Comparison of ENCODE assay signal across 1 cellular context in the genomic region with DNA sequence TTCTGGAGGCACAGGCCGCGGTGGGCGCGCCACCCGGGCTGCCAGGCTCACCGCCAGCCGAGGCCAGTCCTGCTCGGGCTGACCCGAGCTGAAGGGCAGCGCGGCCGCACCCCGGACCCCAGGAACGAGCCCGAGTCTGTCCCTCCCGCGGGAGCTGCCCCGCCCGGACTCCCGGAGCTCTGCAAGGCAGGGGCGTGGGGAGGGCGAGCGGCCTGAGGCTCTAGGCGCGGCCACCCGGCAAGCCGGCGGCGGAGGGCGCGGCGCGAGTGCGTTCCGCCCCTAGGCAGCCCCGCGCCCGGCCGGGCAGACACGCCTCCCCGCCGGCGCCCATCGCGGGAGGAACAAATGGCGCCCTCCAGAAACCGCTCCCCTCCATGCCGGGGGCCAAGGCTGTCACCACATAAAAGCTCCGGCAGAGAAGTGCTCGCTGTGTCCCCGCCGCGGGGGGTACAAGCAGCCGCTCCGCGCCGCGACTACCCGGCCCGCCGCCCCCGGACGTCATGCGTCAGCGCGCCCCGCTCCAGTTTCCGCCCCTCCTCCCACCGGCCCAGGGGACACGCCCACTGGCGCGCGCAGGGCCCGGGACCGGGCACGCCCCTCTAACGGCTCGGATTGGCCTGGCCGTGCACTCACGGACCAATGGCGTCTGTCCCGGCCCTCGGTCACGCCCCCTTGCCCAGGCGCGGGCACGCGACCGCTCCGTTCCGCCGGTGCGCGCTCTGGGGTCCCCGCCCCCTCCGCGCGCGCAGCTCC.
A peak's percentile ranks its signal among the peaks of the same experiment; 100 is the strongest.
TF ChIP-seq lines count a peak whose summit lies in the region.

No MANE protein-coding gene starts in this region.

TF ChIP-seq in HepG2, 621 proteins besides CTCF, POLR2A, EP300 and RAD21 (continued from another document and continues in another):
- TF ChIP-seq, protein P1, sequence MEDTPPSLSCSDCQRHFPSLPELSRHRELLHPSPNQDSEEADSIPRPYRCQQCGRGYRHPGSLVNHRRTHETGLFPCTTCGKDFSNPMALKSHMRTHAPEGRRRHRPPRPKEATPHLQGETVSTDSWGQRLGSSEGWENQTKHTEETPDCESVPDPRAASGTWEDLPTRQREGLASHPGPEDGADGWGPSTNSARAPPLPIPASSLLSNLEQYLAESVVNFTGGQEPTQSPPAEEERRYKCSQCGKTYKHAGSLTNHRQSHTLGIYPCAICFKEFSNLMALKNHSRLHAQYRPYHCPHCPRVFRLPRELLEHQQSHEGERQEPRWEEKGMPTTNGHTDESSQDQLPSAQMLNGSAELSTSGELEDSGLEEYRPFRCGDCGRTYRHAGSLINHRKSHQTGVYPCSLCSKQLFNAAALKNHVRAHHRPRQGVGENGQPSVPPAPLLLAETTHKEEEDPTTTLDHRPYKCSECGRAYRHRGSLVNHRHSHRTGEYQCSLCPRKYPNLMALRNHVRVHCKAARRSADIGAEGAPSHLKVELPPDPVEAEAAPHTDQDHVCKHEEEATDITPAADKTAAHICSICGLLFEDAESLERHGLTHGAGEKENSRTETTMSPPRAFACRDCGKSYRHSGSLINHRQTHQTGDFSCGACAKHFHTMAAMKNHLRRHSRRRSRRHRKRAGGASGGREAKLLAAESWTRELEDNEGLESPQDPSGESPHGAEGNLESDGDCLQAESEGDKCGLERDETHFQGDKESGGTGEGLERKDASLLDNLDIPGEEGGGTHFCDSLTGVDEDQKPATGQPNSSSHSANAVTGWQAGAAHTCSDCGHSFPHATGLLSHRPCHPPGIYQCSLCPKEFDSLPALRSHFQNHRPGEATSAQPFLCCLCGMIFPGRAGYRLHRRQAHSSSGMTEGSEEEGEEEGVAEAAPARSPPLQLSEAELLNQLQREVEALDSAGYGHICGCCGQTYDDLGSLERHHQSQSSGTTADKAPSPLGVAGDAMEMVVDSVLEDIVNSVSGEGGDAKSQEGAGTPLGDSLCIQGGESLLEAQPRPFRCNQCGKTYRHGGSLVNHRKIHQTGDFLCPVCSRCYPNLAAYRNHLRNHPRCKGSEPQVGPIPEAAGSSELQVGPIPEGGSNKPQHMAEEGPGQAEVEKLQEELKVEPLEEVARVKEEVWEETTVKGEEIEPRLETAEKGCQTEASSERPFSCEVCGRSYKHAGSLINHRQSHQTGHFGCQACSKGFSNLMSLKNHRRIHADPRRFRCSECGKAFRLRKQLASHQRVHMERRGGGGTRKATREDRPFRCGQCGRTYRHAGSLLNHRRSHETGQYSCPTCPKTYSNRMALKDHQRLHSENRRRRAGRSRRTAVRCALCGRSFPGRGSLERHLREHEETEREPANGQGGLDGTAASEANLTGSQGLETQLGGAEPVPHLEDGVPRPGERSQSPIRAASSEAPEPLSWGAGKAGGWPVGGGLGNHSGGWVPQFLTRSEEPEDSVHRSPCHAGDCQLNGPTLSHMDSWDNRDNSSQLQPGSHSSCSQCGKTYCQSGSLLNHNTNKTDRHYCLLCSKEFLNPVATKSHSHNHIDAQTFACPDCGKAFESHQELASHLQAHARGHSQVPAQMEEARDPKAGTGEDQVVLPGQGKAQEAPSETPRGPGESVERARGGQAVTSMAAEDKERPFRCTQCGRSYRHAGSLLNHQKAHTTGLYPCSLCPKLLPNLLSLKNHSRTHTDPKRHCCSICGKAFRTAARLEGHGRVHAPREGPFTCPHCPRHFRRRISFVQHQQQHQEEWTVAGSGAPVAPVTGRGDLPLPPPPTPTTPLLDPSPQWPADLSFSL (CRISPR knock-in tag; IDR thresholded peaks at IDR 0.05) = 0 out of 2 replicates have a peak, but pooled peaks have one; percentile 57
- TF ChIP-seq, protein P2, sequence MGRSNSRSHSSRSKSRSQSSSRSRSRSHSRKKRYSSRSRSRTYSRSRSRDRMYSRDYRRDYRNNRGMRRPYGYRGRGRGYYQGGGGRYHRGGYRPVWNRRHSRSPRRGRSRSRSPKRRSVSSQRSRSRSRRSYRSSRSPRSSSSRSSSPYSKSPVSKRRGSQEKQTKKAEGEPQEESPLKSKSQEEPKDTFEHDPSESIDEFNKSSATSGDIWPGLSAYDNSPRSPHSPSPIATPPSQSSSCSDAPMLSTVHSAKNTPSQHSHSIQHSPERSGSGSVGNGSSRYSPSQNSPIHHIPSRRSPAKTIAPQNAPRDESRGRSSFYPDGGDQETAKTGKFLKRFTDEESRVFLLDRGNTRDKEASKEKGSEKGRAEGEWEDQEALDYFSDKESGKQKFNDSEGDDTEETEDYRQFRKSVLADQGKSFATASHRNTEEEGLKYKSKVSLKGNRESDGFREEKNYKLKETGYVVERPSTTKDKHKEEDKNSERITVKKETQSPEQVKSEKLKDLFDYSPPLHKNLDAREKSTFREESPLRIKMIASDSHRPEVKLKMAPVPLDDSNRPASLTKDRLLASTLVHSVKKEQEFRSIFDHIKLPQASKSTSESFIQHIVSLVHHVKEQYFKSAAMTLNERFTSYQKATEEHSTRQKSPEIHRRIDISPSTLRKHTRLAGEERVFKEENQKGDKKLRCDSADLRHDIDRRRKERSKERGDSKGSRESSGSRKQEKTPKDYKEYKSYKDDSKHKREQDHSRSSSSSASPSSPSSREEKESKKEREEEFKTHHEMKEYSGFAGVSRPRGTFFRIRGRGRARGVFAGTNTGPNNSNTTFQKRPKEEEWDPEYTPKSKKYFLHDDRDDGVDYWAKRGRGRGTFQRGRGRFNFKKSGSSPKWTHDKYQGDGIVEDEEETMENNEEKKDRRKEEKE (IDR thresholded peaks at IDR 0.05) = no peak
- TF ChIP-seq ATAD3A (CRISPR knock-in tag; IDR thresholded peaks at IDR 0.05) (no peak), ZNF235 (CRISPR knock-in tag; IDR thresholded peaks at IDR 0.05; ENCODE audit: borderline replicate concordance) (no peak), TFDP2 (CRISPR knock-in tag; IDR thresholded peaks at IDR 0.05) (peak; percentile 64), PHB2 (IDR thresholded peaks at IDR 0.05; ENCODE audit: partially characterized antibody) (no peak), ZNF331 (CRISPR knock-in tag; IDR thresholded peaks at IDR 0.05) (0 out of 2 replicates have a peak, but pooled peaks have one; percentile 12), ZNF577 (CRISPR knock-in tag; IDR thresholded peaks at IDR 0.05; ENCODE audit: borderline replicate concordance, low read depth) (no peak), TGIF2 (CRISPR knock-in tag; IDR thresholded peaks at IDR 0.05) (no peak), RBFOX2 (IDR thresholded peaks at IDR 0.05; ENCODE audit: low read depth, low read length) (peak; percentile 81), ZNF605 (CRISPR knock-in tag; IDR thresholded peaks at IDR 0.05) (no peak), NPAS2 (CRISPR knock-in tag; IDR thresholded peaks at IDR 0.05; ENCODE audit: borderline replicate concordance) (no peak), ASH2L (IDR thresholded peaks at IDR 0.05; ENCODE audit: insufficient read length, low read depth, low read length) (peak; percentile 73), GABPB1 (CRISPR knock-in tag; IDR thresholded peaks at IDR 0.05) (peak; percentile 89), SP2 (CRISPR knock-in tag; IDR thresholded peaks at IDR 0.05) (peak; percentile 84), MYPOP (CRISPR knock-in tag; IDR thresholded peaks at IDR 0.05) (0 out of 2 replicates have a peak, but pooled peaks have one; percentile 8), KLF9 (CRISPR knock-in tag; IDR thresholded peaks at IDR 0.05; ENCODE audit: low read depth) (peak; percentile 48; the same call in 1 of the 2 replicates), TOPORS (CRISPR knock-in tag; IDR thresholded peaks at IDR 0.05) (no peak), PLSCR1 (CRISPR knock-in tag; IDR thresholded peaks at IDR 0.05; ENCODE audit: borderline replicate concordance) (0 out of 2 replicates have a peak, but pooled peaks have one; percentile 53), ZNF232 (CRISPR knock-in tag; IDR thresholded peaks at IDR 0.05; ENCODE audit: borderline replicate concordance) (no peak), ZSCAN21 (CRISPR knock-in tag; IDR thresholded peaks at IDR 0.05; ENCODE audit: borderline replicate concordance) (peak; percentile 78; the same call in 1 of the 2 replicates), ZNF614 (CRISPR knock-in tag; IDR thresholded peaks at IDR 0.05; ENCODE audit: borderline replicate concordance) (no peak), JUNB (CRISPR knock-in tag; IDR thresholded peaks at IDR 0.05; ENCODE audit: borderline replicate concordance) (no peak), BORCS8-MEF2B (CRISPR knock-in tag; IDR thresholded peaks at IDR 0.05) (no peak), TARDBP (CRISPR knock-in tag; IDR thresholded peaks at IDR 0.05) (no peak), ZNF704 (CRISPR knock-in tag; IDR thresholded peaks at IDR 0.05; ENCODE audit: borderline replicate concordance) (0 out of 2 replicates have a peak, but pooled peaks have one; percentile 4), TAF15 (IDR thresholded peaks at IDR 0.05; ENCODE audit: low read depth, low read length, poor library complexity, severe bottlenecking) (no peak), ZNF234 (CRISPR knock-in tag; conservative IDR thresholded peaks at IDR 0.05) (no peak), ARHGAP35 (CRISPR knock-in tag; IDR thresholded peaks at IDR 0.05; ENCODE audit: borderline replicate concordance) (no peak), AGO1 (IDR thresholded peaks at IDR 0.05; ENCODE audit: low read depth, low read length, poor library complexity, severe bottlenecking) (peak; percentile 28), RAD51 (IDR thresholded peaks at IDR 0.05; ENCODE audit: borderline replicate concordance) (no peak), ZMYM4 (CRISPR knock-in tag; IDR thresholded peaks at IDR 0.05) (0 out of 2 replicates have a peak, but pooled peaks have one; percentile 16), STAT5B (CRISPR knock-in tag; IDR thresholded peaks at IDR 0.05) (no peak), ZNF282 (IDR thresholded peaks at IDR 0.05; ENCODE audit: partially characterized antibody) (no peak), JUN (CRISPR knock-in tag; IDR thresholded peaks at IDR 0.05) (no peak), KMT2A (CRISPR knock-in tag; IDR thresholded peaks at IDR 0.05) (0 out of 2 replicates have a peak, but pooled peaks have one; percentile 41), GATAD1 (CRISPR knock-in tag; IDR thresholded peaks at IDR 0.05) (no peak; the same call in 1 of the 2 replicates)
- TF ChIP-seq, protein P3, sequence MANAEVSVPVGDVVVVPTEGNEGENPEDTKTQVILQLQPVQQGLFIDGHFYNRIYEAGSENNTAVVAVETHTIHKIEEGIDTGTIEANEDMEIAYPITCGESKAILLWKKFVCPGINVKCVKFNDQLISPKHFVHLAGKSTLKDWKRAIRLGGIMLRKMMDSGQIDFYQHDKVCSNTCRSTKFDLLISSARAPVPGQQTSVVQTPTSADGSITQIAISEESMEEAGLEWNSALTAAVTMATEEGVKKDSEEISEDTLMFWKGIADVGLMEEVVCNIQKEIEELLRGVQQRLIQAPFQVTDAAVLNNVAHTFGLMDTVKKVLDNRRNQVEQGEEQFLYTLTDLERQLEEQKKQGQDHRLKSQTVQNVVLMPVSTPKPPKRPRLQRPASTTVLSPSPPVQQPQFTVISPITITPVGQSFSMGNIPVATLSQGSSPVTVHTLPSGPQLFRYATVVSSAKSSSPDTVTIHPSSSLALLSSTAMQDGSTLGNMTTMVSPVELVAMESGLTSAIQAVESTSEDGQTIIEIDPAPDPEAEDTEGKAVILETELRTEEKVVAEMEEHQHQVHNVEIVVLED (CRISPR knock-in tag; IDR thresholded peaks at IDR 0.05; ENCODE audit: borderline replicate concordance) = peak; percentile 95
- TF ChIP-seq, protein P4, sequence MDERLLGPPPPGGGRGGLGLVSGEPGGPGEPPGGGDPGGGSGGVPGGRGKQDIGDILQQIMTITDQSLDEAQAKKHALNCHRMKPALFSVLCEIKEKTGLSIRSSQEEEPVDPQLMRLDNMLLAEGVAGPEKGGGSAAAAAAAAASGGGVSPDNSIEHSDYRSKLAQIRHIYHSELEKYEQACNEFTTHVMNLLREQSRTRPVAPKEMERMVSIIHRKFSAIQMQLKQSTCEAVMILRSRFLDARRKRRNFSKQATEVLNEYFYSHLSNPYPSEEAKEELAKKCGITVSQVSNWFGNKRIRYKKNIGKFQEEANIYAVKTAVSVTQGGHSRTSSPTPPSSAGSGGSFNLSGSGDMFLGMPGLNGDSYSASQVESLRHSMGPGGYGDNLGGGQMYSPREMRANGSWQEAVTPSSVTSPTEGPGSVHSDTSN (CRISPR knock-in tag; IDR thresholded peaks at IDR 0.05) = no peak
- TF ChIP-seq, protein P5, sequence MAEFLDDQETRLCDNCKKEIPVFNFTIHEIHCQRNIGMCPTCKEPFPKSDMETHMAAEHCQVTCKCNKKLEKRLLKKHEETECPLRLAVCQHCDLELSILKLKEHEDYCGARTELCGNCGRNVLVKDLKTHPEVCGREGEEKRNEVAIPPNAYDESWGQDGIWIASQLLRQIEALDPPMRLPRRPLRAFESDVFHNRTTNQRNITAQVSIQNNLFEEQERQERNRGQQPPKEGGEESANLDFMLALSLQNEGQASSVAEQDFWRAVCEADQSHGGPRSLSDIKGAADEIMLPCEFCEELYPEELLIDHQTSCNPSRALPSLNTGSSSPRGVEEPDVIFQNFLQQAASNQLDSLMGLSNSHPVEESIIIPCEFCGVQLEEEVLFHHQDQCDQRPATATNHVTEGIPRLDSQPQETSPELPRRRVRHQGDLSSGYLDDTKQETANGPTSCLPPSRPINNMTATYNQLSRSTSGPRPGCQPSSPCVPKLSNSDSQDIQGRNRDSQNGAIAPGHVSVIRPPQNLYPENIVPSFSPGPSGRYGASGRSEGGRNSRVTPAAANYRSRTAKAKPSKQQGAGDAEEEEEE (CRISPR knock-in tag; IDR thresholded peaks at IDR 0.05; ENCODE audit: borderline replicate concordance) = no peak
